ENCODE assay signal across 8 cellular contexts in genomic region chr17:75856062-75856681, GRCh38. TPM values are rescaled to one million over a fixed set of nuclear protein-coding genes. Genes with fewer than 3 reads are reported as not detected.
DNase-seq lines count a peak whose midpoint lies in the region; ATAC-seq and TF ChIP-seq lines count a peak whose summit lies in the region.

No MANE protein-coding gene starts in this region.

- no peaks in the 10 kb centered on the region for H3K9me3 ChIP-seq in thoracic aorta

- H3K27me3 ChIP-seq in thoracic aorta (replicated peaks; ENCODE audit: insufficient read depth), result no peaks in the 10 kb centered on the region

- peak overlapping the region; percentile 96 to 98 for H3K27ac ChIP-seq in thoracic aorta

- peaks cover 18 to 32% of the 10 kb centered on the region in 2 donors for H3K4me1 ChIP-seq in thoracic aorta (ENCODE audit: control insufficient read depth in 1 of 2, low read depth in 2 of 2)

- no peaks in the 10 kb centered on the region for H3K9me3 Mint-ChIP-seq in brain

- H3K4me3 ChIP-seq in AG04449 (ENCODE audit: low read depth, low read length) (peak overlapping the region; percentile 97), thoracic aorta (peak overlapping the region; percentile 90)

- H3K36me3 ChIP-seq in thoracic aorta, result peaks cover 8% of the 10 kb centered on the region

- TF ChIP-seq CTCF in AG04449 (IDR thresholded peaks at IDR 0.05; ENCODE audit: insufficient read depth, low read length, missing control alignments) (no peak), GM13977 (IDR thresholded peaks at IDR 0.05; ENCODE audit: extremely low read depth, insufficient read depth, missing control alignments) (peak; percentile 67), brain (conservative IDR thresholded peaks at IDR 0.05) (no peak), thoracic aorta (IDR thresholded peaks at IDR 0.05) (no peak)

- peaks cover 23% of the 10 kb centered on the region for H3K4me1 Mint-ChIP-seq in brain

- POLR2A ChIA-PET in AG04449 (lab: Yijun Ruan, JAX), result interaction anchor here (0.8 to 2.0 kb wide), 3 partner anchors 9 to 79 kb away, joined by 3 to 9 read pairs (median 3); no protein-coding TSS in a partner anchor

- peak overlapping the region in 1 of 5 experiments; percentile 89 for H3K4me3 Mint-ChIP-seq in brain

- no peaks in the 10 kb centered on the region for H3K27me3 Mint-ChIP-seq in brain

- ATAC-seq in thoracic aorta (ENCODE audit: insufficient number of reproducible peaks, low FRiP score, low read depth), result no peak
- ATAC-seq in HG03457 (IDR thresholded peaks at IDR 0.05; ENCODE audit: unreplicated experiment), result no peak

- peak overlapping the region in 3 of 5 experiments; percentile 81 to 94 (median 91) for H3K27ac Mint-ChIP-seq in brain

- DNase-seq in AG04449 (ENCODE audit: low read depth, low spot score) (no peak), GM13977 (ENCODE audit: low spot score) (no peak), M059J (ENCODE audit: low read depth) (peak; percentile 28), kidney tubule cell (ENCODE audit: low spot score) (peak; percentile 47), thoracic aorta (ENCODE audit: low spot score) (no peak), HPDE6-E6E7 (ENCODE audit: extremely low spot score) (no peak)

- in situ Hi-C loops in GM13977 (cut with MboI; ENCODE audit: low pct_unique_long_range_greater_than_20kb, low sequenced_read_pairs, unreplicated experiment), result no loop called here

- CTCF ChIA-PET in AG04449 (lab: Yijun Ruan, JAX), result interaction anchor here (0.8 to 4.5 kb wide), 16 partner anchors 9 to 255 kb away, joined by 3 to 52 read pairs (median 4); partner anchors contain the start of genes TRIM47, TRIM65, UNC13D and UNK

- peaks cover 5% of the 10 kb centered on the region for H3K36me3 Mint-ChIP-seq in brain

RNA-seq across cellular contexts. Expression of gene WBP2, which starts 1.0 kb away (rescaled TPM):
- total RNA-seq in M059J (2014; rRNA removed; shearing (Covaris generic)), result 32.5 and 35.8 TPM in 2 replicates
- 502 TPM for polyA plus RNA-seq in brain (ENCODE audit: insufficient read depth, low read depth, low replicate concordance)
- total RNA-seq in thoracic aorta, result 10 to 100 TPM; 55.8 to 83.1 TPM

RNA-seq across cellular contexts. Expression of gene UNC13D, which starts 12.0 kb away (rescaled TPM):
- 0.07 TPM in 1 of 2 replicates, not detected in the other for total RNA-seq in M059J (2014; rRNA removed; shearing (Covaris generic))
- 1.8 TPM for polyA plus RNA-seq in brain (ENCODE audit: insufficient read depth, low read depth, low replicate concordance)
- total RNA-seq in thoracic aorta, result 10 to 100 TPM; 13.5 to 36.0 TPM

RNA-seq across cellular contexts. Expression of gene TRIM47, which starts 22.2 kb away (rescaled TPM):
- 3.8 and 6.6 TPM in 2 replicates for total RNA-seq in M059J (2014; rRNA removed; shearing (Covaris generic))
- polyA plus RNA-seq in brain (ENCODE audit: insufficient read depth, low read depth, low replicate concordance), result 46.1 TPM
- 10 to 100 TPM; 58.9 to 94.0 TPM for total RNA-seq in thoracic aorta

RNA-seq across cellular contexts. Expression of gene TRIM65, which starts 40.6 kb away (rescaled TPM):
- total RNA-seq in M059J (2014; rRNA removed; shearing (Covaris generic)), result 6.4 and 11.1 TPM in 2 replicates
- polyA plus RNA-seq in brain (ENCODE audit: insufficient read depth, low read depth, low replicate concordance), result 12.5 TPM
- 10 to 100 TPM; 21.4 to 22.6 TPM for total RNA-seq in thoracic aorta

RNA-seq across cellular contexts. Expression of gene MRPL38, which starts 48.5 kb away (rescaled TPM):
- total RNA-seq in M059J (2014; rRNA removed; shearing (Covaris generic)), result 30.3 and 39.4 TPM in 2 replicates
- 83.7 TPM for polyA plus RNA-seq in brain (ENCODE audit: insufficient read depth, low read depth, low replicate concordance)
- 10 to 100 TPM; 42.4 to 56.2 TPM for total RNA-seq in thoracic aorta

Comparison
In these comparisons a context has a peak if more than half of its experiments do, and no peak if none do; other contexts are left out.
1. DNase-seq: peak in M059J (single experiment) and kidney tubule cell (single experiment); none in AG04449 (single experiment), GM13977 (single experiment), thoracic aorta (single experiment) and HPDE6-E6E7 (single experiment).
2. RNA of gene UNC13D, which starts 12.0 kb away (total RNA-seq): 13.5 to 36.0 TPM in thoracic aorta; 0.07 TPM in M059J; every median in the first group is over 10 times any median in the second.